Comparison of ENCODE assay signal across 1 cellular context in the genomic region with DNA sequence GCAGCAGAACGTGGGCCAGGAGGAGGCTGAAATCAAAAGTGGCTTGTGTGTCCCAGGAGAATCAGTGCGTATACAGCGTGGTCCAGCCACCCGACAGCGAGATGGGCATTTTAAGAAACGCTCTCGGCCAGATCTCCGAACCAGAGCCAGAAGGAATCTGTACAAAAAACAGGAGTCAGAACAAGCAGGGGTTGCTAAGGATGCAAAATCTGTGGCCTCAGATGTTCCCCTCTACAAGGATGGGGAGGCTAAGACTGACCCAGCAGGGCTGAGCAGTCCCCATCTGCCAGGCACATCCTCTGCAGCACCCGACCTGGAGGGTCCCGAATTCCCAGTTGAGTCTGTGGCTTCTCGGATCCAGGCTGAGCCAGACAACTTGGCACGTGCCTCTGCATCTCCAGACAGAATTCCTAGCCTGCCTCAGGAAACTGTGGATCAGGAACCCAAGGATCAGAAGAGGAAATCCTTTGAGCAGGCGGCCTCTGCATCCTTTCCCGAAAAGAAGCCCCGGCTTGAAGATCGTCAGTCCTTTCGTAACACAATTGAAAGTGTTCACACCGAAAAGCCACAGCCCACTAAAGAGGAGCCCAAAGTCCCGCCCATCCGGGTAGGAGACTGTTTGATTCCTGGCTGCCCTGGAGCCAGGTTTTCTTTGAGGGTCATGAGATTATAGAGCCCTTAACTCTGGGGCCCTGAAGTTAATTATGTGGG.
TF ChIP-seq lines count a peak whose summit lies in the region.

No MANE protein-coding gene starts in this region.

TF ChIP-seq in IMR-90, 13 proteins besides CTCF, POLR2A, EP300 and RAD21 (continued from another document):
- TF ChIP-seq ELK1 (IDR thresholded peaks at IDR 0.05; ENCODE audit: borderline replicate concordance, low read depth, low read length) = no peak
- no peak for TF ChIP-seq RCOR1 (IDR thresholded peaks at IDR 0.05; ENCODE audit: insufficient replicate concordance, low read length)
- no peak for TF ChIP-seq SMC3 (IDR thresholded peaks at IDR 0.05; ENCODE audit: low read depth, low read length)
- TF ChIP-seq MAFK (IDR thresholded peaks at IDR 0.05; ENCODE audit: low read depth, low read length) = no peak
- no peak for TF ChIP-seq RFX5 (IDR thresholded peaks at IDR 0.05; ENCODE audit: low read depth, low read length)
- TF ChIP-seq MAZ (IDR thresholded peaks at IDR 0.05; ENCODE audit: borderline replicate concordance, low read depth, low read length) = no peak
- TF ChIP-seq CEBPB (IDR thresholded peaks at IDR 0.05; ENCODE audit: low read depth, low read length) = no peak
- TF ChIP-seq NFE2L2 (IDR thresholded peaks at IDR 0.05; ENCODE audit: low read depth, low read length) = no peak
